In genomic region chr18:76492669-76493212, GRCh38 we compare ENCODE assay signal across 8 cellular contexts. TPM values are rescaled to one million over a fixed set of nuclear protein-coding genes. Genes with fewer than 3 reads are reported as not detected.
A peak's percentile ranks its signal among the peaks of the same experiment; 100 is the strongest.
DNase-seq lines count a peak whose midpoint lies in the region; ATAC-seq and TF ChIP-seq lines count a peak whose summit lies in the region.

No MANE protein-coding gene starts in this region.

- no peak overlapping the region for H4K12ac ChIP-seq in trophoblast cell (ENCODE audit: low read depth, low read length)

- H3K79me1 ChIP-seq in trophoblast cell (ENCODE audit: low read length), result peaks cover 18% of the 10 kb centered on the region

- H3K23ac ChIP-seq in trophoblast cell (ENCODE audit: low read length), result peak overlapping the region; percentile 85

- no peaks in the 10 kb centered on the region for H3K36me3 Mint-ChIP-seq in T-cell

- peak overlapping the region; percentile 54 to 94 (median 78) for H3K4me3 ChIP-seq in heart right ventricle
- peak overlapping the region; percentile 78 for H3K4me3 ChIP-seq in trophoblast cell (ENCODE audit: low read depth, low read length)
- H3K4me3 ChIP-seq in tibial nerve, result peak overlapping the region; percentile 58 to 80 (median 69)

- intact Hi-C loops in heart right ventricle (cut with DNase I), result loop anchor here in 6 of 10 donors (5.0 to 10.0 kb wide), 8 partner anchors 40 to 205 kb away; no protein-coding TSS in a partner anchor

- no peaks in the 10 kb centered on the region for H3K9me3 Mint-ChIP-seq in T-cell

- peak overlapping the region; percentile 9 to 89 (median 82) for H3K27ac ChIP-seq in heart right ventricle
- H3K27ac ChIP-seq in trophoblast cell (ENCODE audit: low read depth, low read length), result peak overlapping the region; percentile 67
- H3K27ac ChIP-seq in tibial nerve, result peak overlapping the region; percentile 87 to 99 (median 98)

- DNase-seq in GM13977 (ENCODE audit: low spot score) (peak; percentile 93), NCI-H1436 (lab: John Stamatoyannopoulos, UW) (peak; percentile 97), T-cell (peak; percentile 88 to 100 (median 98)), amniotic stem cell (lab: John Stamatoyannopoulos, UW) (peak; percentile 90), heart right ventricle (peak; percentile 100), trophoblast cell (peak; percentile 70 to 73), tibial nerve (ENCODE audit: low spot score in 2 of 2) (peak; percentile 100)

- H3K4me3 Mint-ChIP-seq in T-cell, result peak overlapping the region; percentile 90 to 94 (median 92)

- no peaks in the 10 kb centered on the region for H3K9me3 ChIP-seq in heart right ventricle
- H3K9me3 ChIP-seq in trophoblast cell (ENCODE audit: insufficient read depth, low read depth, low read length), result peaks cover 2% of the 10 kb centered on the region
- H3K9me3 ChIP-seq in tibial nerve, result no peaks in the 10 kb centered on the region

- H4K91ac ChIP-seq in trophoblast cell (ENCODE audit: low read depth, low read length), result no peak overlapping the region

- no peak overlapping the region for H3K4ac ChIP-seq in trophoblast cell (ENCODE audit: low read depth, low read length)

- peaks cover 4 to 43% of the 10 kb centered on the region in 2 donors for H3K27me3 Mint-ChIP-seq in T-cell

- H3K14ac ChIP-seq in trophoblast cell (ENCODE audit: low read length), result no peak overlapping the region

- peak overlapping the region; percentile 84 to 90 for H3K27ac Mint-ChIP-seq in T-cell

- peak overlapping the region; percentile 77 for H3K9ac ChIP-seq in trophoblast cell (ENCODE audit: low read length)

- H4K8ac ChIP-seq in trophoblast cell (ENCODE audit: low read depth, low read length), result peak overlapping the region; percentile 16

- H2BK120ac ChIP-seq in trophoblast cell (ENCODE audit: insufficient read depth, low read length, poor library complexity), result no peak overlapping the region

- TF ChIP-seq CTCF in GM13977 (IDR thresholded peaks at IDR 0.05; ENCODE audit: extremely low read depth, insufficient read depth, missing control alignments), result no peak
- no peak for TF ChIP-seq CTCF in heart right ventricle (IDR thresholded peaks at IDR 0.05)
- TF ChIP-seq CTCF in tibial nerve (IDR thresholded peaks at IDR 0.05), result peak in 1 of 5 experiments; percentile 7

- no peak overlapping the region for H2AK5ac ChIP-seq in trophoblast cell (ENCODE audit: low read length)

- H2BK12ac ChIP-seq in trophoblast cell (ENCODE audit: low read length), result no peak overlapping the region

- H3K4me1 ChIP-seq in heart right ventricle, result peaks cover 4 to 52% (median 35%) of the 10 kb centered on the region in 9 donors
- H3K4me1 ChIP-seq in trophoblast cell (ENCODE audit: control insufficient read depth in 1 of 2, insufficient read depth in 2 of 2, low read length in 2 of 2), result peaks cover 0 to 18% of the 10 kb centered on the region in 2 experiments
- peaks cover 0 to 55% (median 13%) of the 10 kb centered on the region in 4 donors for H3K4me1 ChIP-seq in tibial nerve

- peaks cover 43 to 53% (median 51%) of the 10 kb centered on the region in 3 donors for H3K4me1 Mint-ChIP-seq in T-cell

- ATAC-seq in HG02840 (IDR thresholded peaks at IDR 0.05; ENCODE audit: low FRiP score, unreplicated experiment) (peak; percentile 71), T-cell (replicated peaks in 1 of 4) (peak; percentile 74 to 78 (median 74)), heart right ventricle (peak; percentile 89 to 97 (median 94))

- H3K18ac ChIP-seq in trophoblast cell (ENCODE audit: low read length), result no peak overlapping the region

- POLR2A ChIA-PET in T-cell (lab: Charles Lee), result interaction anchor here (0.6 to 0.8 kb wide), 3 partner anchors 19 to 129 kb away, joined by 3 to 5 read pairs (median 4); no protein-coding TSS in a partner anchor

- H3K79me2 ChIP-seq in trophoblast cell (ENCODE audit: control insufficient read depth, insufficient read depth, low read length, poor library complexity), result peaks cover 5% of the 10 kb centered on the region

- CTCF ChIA-PET in T-cell (lab: Charles Lee), result no interaction called here

- TF ChIP-seq EP300 in tibial nerve (IDR thresholded peaks at IDR 0.05), result peak in 1 of 2 donors; percentile 83

- no peak overlapping the region for H2BK5ac ChIP-seq in trophoblast cell (ENCODE audit: low read depth, low read length, poor library complexity)

- peak overlapping the region; percentile 100 for H3K4me2 ChIP-seq in trophoblast cell (ENCODE audit: low read length)

- H3K36me3 ChIP-seq in heart right ventricle (no peaks in the 10 kb centered on the region), trophoblast cell (ENCODE audit: control insufficient read depth in 1 of 2, insufficient read depth in 2 of 2, low read length in 2 of 2) (no peaks in the 10 kb centered on the region), tibial nerve (no peaks in the 10 kb centered on the region)

- peak overlapping the region; percentile 43 for H2AFZ ChIP-seq in trophoblast cell (ENCODE audit: insufficient read depth, low read length, poor library complexity)

- no peaks in the 10 kb centered on the region for H3K27me3 ChIP-seq in heart right ventricle
- H3K27me3 ChIP-seq in trophoblast cell (ENCODE audit: insufficient read depth, low read length), result peaks cover 5% of the 10 kb centered on the region
- H3K27me3 ChIP-seq in tibial nerve, result no peaks in the 10 kb centered on the region

- TF ChIP-seq POLR2A in tibial nerve (IDR thresholded peaks at IDR 0.05), result peak; percentile 64 to 73

- 0 to 1% methylated on average over 31 of the region's 31 CpGs for WGBS in heart right ventricle, 2 donors
- no CpG with 5 or more reads among the region's 31 CpGs for WGBS in trophoblast cell (ENCODE audit: extremely low coverage, insufficient coverage, insufficient read length)
- WGBS in tibial nerve, 2 donors, result 0% methylated on average over 23 to 25 of the region's 31 CpGs

- in situ Hi-C loops in GM13977 (cut with MboI; ENCODE audit: low pct_unique_long_range_greater_than_20kb, low sequenced_read_pairs, unreplicated experiment), result no loop called here

RNA-seq across cellular contexts. Expression of gene ZNF516, which starts 2.3 kb away (rescaled TPM):
- total RNA-seq in T-cell, result 10 to 100 TPM; 22.0 to 31.8 (median 25.7) TPM
- total RNA-seq in heart right ventricle, result 10 to 100 TPM; 13.4 to 24.8 (median 19.0) TPM
- 1 to 10 TPM; 2.6 to 8.2 TPM for polyA plus RNA-seq in heart right ventricle
- 6.6 and 8.8 TPM in 2 replicates for polyA plus RNA-seq in trophoblast cell (2013)
- total RNA-seq in tibial nerve, result 10 to 100 TPM; 31.4 to 63.0 (median 45.5) TPM

Comparison
In these comparisons a context has a peak if more than half of its experiments do, and no peak if none do; other contexts are left out.
1. Peak in every context shown above with its lines: DNase-seq, ATAC-seq, H3K4me3 ChIP-seq and H3K27ac ChIP-seq.